ENCODE assay signal across 8 cellular contexts in the genomic region with DNA sequence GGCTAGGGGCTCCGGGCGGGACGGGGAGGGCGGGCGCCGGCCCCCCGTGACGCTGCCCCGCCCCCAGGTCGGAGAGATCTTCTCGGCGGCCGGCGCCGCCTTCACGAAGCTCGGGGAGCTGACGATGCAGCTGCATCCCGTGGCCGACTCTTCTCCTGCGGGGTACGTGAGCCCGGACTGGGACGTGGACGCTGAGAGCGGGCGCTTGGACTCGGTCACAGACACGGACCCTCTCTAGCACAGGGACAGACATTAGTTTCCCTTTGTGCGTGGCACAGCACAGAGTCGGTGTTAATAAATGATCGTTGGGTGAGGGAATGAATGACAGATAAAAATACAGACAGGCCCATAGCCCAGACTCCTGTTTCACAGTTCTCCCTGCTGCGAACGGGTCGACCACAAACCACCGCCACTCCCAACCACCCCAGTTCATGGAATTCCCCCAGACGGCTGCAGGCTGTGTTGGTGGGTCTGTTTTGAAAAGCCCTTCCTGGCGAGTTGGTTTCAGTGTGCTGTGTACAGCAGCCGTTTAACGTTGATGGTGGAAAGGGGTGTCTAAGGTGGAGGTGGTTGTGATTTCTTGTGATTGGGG. TPM values are rescaled to one million over a fixed set of nuclear protein-coding genes. Genes with fewer than 3 reads are reported as not detected.
A peak's percentile ranks its signal among the peaks of the same experiment; 100 is the strongest.
DNase-seq lines count a peak whose midpoint lies in the region; ATAC-seq and TF ChIP-seq lines count a peak whose summit lies in the region.

No MANE protein-coding gene starts in this region.

- no peaks in the 10 kb centered on the region for H3K27me3 ChIP-seq in dorsolateral prefrontal cortex
- H3K27me3 ChIP-seq in naive thymus-derived CD4-positive, alpha-beta T cell (ENCODE audit: control insufficient read depth in 2 of 2, insufficient read depth in 2 of 2, low read length in 2 of 2) = no peaks in the 10 kb centered on the region
- H3K27me3 ChIP-seq in stomach smooth muscle (ENCODE audit: control insufficient read depth in 1 of 2, insufficient read depth in 2 of 2, low read length in 2 of 2) = no peaks in the 10 kb centered on the region

- POLR2A ChIA-PET in naive thymus-derived CD4-positive, alpha-beta T cell (lab: Charles Lee) = interaction anchor here (0.6 to 3.9 kb wide), 8 partner anchors 9 to 219 kb away, joined by 3 to 30 read pairs (median 4); partner anchors contain the start of genes DVL2 and SLC16A13

- no peak for DNase-seq in AG09309 (ENCODE audit: low read depth)
- DNase-seq in activated CD4-positive, alpha-beta T cell treated with anti-CD3 and anti-CD28 coated beads for 48 hours = peak; percentile 79
- no peak for DNase-seq in dorsolateral prefrontal cortex
- peak in 8 of 9 donors; percentile 61 to 89 (median 78) for DNase-seq in naive thymus-derived CD4-positive, alpha-beta T cell
- DNase-seq in GDM1 (lab: John Stamatoyannopoulos, UW) = no peak

- peaks cover 24 to 74% (median 57%) of the 10 kb centered on the region in 7 donors for H3K4me1 Mint-ChIP-seq in naive thymus-derived CD4-positive, alpha-beta T cell

- H3K36me3 ChIP-seq in naive thymus-derived CD4-positive, alpha-beta T cell (ENCODE audit: control insufficient read depth in 2 of 3, insufficient read depth in 3 of 3, low read length in 3 of 3) = peaks cover 0 to 20% (median 0%) of the 10 kb centered on the region in 3 experiments
- H3K36me3 ChIP-seq in stomach smooth muscle (ENCODE audit: control insufficient read depth in 2 of 2, insufficient read depth in 2 of 2, low read length in 2 of 2) = peaks cover 2 to 9% of the 10 kb centered on the region in 2 donors

- peak overlapping the region; percentile 87 to 88 for H3K9ac ChIP-seq in stomach smooth muscle (ENCODE audit: low read length in 2 of 2)

- H3K27ac ChIP-seq in dorsolateral prefrontal cortex = peak overlapping the region; percentile 86 to 100 (median 99)
- peak overlapping the region; percentile 99 for H3K27ac ChIP-seq in naive thymus-derived CD4-positive, alpha-beta T cell (ENCODE audit: low read depth, low read length)
- peak overlapping the region; percentile 94 for H3K27ac ChIP-seq in stomach smooth muscle (ENCODE audit: low read length)

- CTCF ChIA-PET in naive thymus-derived CD4-positive, alpha-beta T cell (lab: Charles Lee) = interaction anchor here (0.6 to 1.7 kb wide), 5 partner anchors 10 to 117 kb away, joined by 3 to 5 read pairs (median 4); partner anchors contain the start of gene SLC16A13

- peak overlapping the region; percentile 85 to 98 (median 92) for H3K4me3 Mint-ChIP-seq in naive thymus-derived CD4-positive, alpha-beta T cell

- peak overlapping the region; percentile 96 to 100 (median 98) for H3K27ac Mint-ChIP-seq in naive thymus-derived CD4-positive, alpha-beta T cell

- H3K4me1 ChIP-seq in naive thymus-derived CD4-positive, alpha-beta T cell (ENCODE audit: control insufficient read depth in 2 of 2, insufficient read depth in 2 of 2, low read length in 2 of 2) = peaks cover 28 to 52% of the 10 kb centered on the region in 2 donors
- H3K4me1 ChIP-seq in stomach smooth muscle (ENCODE audit: control insufficient read depth, insufficient read depth, low read length) = peaks cover 68% of the 10 kb centered on the region

- peaks cover 0 to 5% (median 0%) of the 10 kb centered on the region in 11 donors for H3K9me3 Mint-ChIP-seq in naive thymus-derived CD4-positive, alpha-beta T cell

- intact Hi-C loops in dorsolateral prefrontal cortex (cut with DNase I) = loop anchor here in 1 of 2 donors (5.0 kb wide), 1 partner anchor 363 kb away; the partner anchor contains the start of genes C17orf100 and MED31
- intact Hi-C loops in naive thymus-derived CD4-positive, alpha-beta T cell (cut with micrococcal nuclease) = loop anchor here (1.0 to 10.0 kb wide), 23 partner anchors 7 to 1529 kb away; partner anchors contain the start of genes KIAA0753 (in 2 of the 2), XAF1 (in 2 of the 2), C17orf100 (in 1 of the 2) and DERL2 (in 1 of the 2)

- no peaks in the 10 kb centered on the region for H3K9me3 ChIP-seq in naive thymus-derived CD4-positive, alpha-beta T cell (ENCODE audit: control insufficient read depth in 2 of 3, low read length in 3 of 3)
- no peaks in the 10 kb centered on the region for H3K9me3 ChIP-seq in stomach smooth muscle (ENCODE audit: control insufficient read depth in 2 of 2, low read length in 2 of 2)

- peak; percentile 0 for ATAC-seq in GM19328 (IDR thresholded peaks at IDR 0.05; ENCODE audit: unreplicated experiment)
- ATAC-seq in HG03571 (IDR thresholded peaks at IDR 0.05; ENCODE audit: unreplicated experiment) = peak; percentile 8
- peak; percentile 57 for ATAC-seq in naive thymus-derived CD4-positive, alpha-beta T cell

- H3K27me3 Mint-ChIP-seq in naive thymus-derived CD4-positive, alpha-beta T cell = no peaks in the 10 kb centered on the region

- no peak for TF ChIP-seq CTCF in AG09309 (IDR thresholded peaks at IDR 0.05; ENCODE audit: control insufficient read depth, insufficient read depth, low read depth, low read length, missing control alignments)
- peak in 28 of 56 donors; percentile 3 to 64 (median 30) for TF ChIP-seq CTCF in dorsolateral prefrontal cortex (IDR thresholded peaks at IDR 0.05 in 54 of 56, conservative IDR thresholded peaks at IDR 0.05 in 2 of 56; ENCODE audit: low read depth in 1 of 56, partially characterized antibody in 56 of 56)

- H3K4me3 ChIP-seq in AG09309 (ENCODE audit: control insufficient read depth, low read depth, low read length) = peak overlapping the region; percentile 59
- peak overlapping the region; percentile 63 to 100 (median 91) for H3K4me3 ChIP-seq in dorsolateral prefrontal cortex
- peak overlapping the region; percentile 97 for H3K4me3 ChIP-seq in naive thymus-derived CD4-positive, alpha-beta T cell (ENCODE audit: low read length)
- peak overlapping the region; percentile 82 to 96 for H3K4me3 ChIP-seq in stomach smooth muscle (ENCODE audit: low read length in 2 of 2)

- peaks cover 0 to 25% (median 4%) of the 10 kb centered on the region in 5 donors for H3K36me3 Mint-ChIP-seq in naive thymus-derived CD4-positive, alpha-beta T cell

RNA-seq across cellular contexts. Expression of gene RNASEK, which starts 2.7 kb away (rescaled TPM):
- total RNA-seq in dorsolateral prefrontal cortex = 100 to 1,000 TPM; 128 to 301 (median 209) TPM
- 100 to 1,000 TPM; 107 to 184 (median 140) TPM for total RNA-seq in naive thymus-derived CD4-positive, alpha-beta T cell
- polyA plus RNA-seq in naive thymus-derived CD4-positive, alpha-beta T cell = 100 to 1,000 TPM; 539 to 628 TPM

RNA-seq across cellular contexts. Expression of gene BCL6B, which starts 7.8 kb away (rescaled TPM):
- 10 to 100 TPM in 7 of 120 experiments, 1 to 10 TPM in 108, under 1 TPM in 5; 0.39 to 16.5 (median 3.9) TPM for total RNA-seq in dorsolateral prefrontal cortex
- total RNA-seq in naive thymus-derived CD4-positive, alpha-beta T cell = under 1 TPM in 1 of 5 experiments, not detected in 4; 0.70 TPM
- polyA plus RNA-seq in naive thymus-derived CD4-positive, alpha-beta T cell = not detected

RNA-seq across cellular contexts. Expression of gene ALOX12, which starts 19.2 kb away (rescaled TPM):
- total RNA-seq in dorsolateral prefrontal cortex = 1 to 10 TPM in 2 of 120 experiments, under 1 TPM in 27, not detected in 91; 0.18 to 1.8 (median 0.47) TPM
- 1 to 10 TPM in 1 of 5 experiments, not detected in 4; 1.0 TPM for total RNA-seq in naive thymus-derived CD4-positive, alpha-beta T cell
- polyA plus RNA-seq in naive thymus-derived CD4-positive, alpha-beta T cell = under 1 TPM; 0.08 to 0.48 TPM

RNA-seq across cellular contexts. Expression of gene SLC16A13, which starts 20.7 kb away (rescaled TPM):
- 1 to 10 TPM in 108 of 120 experiments, under 1 TPM in 12; 0.55 to 4.2 (median 1.7) TPM for total RNA-seq in dorsolateral prefrontal cortex
- 10 to 100 TPM in 3 of 5 experiments, 1 to 10 TPM in 2; 3.4 to 20.9 (median 15.0) TPM for total RNA-seq in naive thymus-derived CD4-positive, alpha-beta T cell
- polyA plus RNA-seq in naive thymus-derived CD4-positive, alpha-beta T cell = 1 to 10 TPM; 1.8 to 3.5 TPM

RNA-seq across cellular contexts. Expression of gene SLC16A11, which starts 28.8 kb away (rescaled TPM):
- total RNA-seq in dorsolateral prefrontal cortex = 1 to 10 TPM in 116 of 120 experiments, under 1 TPM in 4; 0.57 to 6.4 (median 2.4) TPM
- total RNA-seq in naive thymus-derived CD4-positive, alpha-beta T cell = 1 to 10 TPM in 3 of 5 experiments, under 1 TPM in 2; 0.24 to 1.7 (median 1.4) TPM
- polyA plus RNA-seq in naive thymus-derived CD4-positive, alpha-beta T cell = 1 to 10 TPM; 1.1 TPM

Comparison
In these comparisons a context has a peak if more than half of its experiments do, and no peak if none do; other contexts are left out.
1. DNase-seq: peak in activated CD4-positive, alpha-beta T cell treated with anti-CD3 and anti-CD28 coated beads for 48 hours (single experiment) and naive thymus-derived CD4-positive, alpha-beta T cell (8 of 9); none in AG09309 (single experiment), dorsolateral prefrontal cortex (0 of 10) and GDM1 (single experiment).
2. ATAC-seq: peak in every context shown above with its lines; median percentile 57 in naive thymus-derived CD4-positive, alpha-beta T cell; 8 in HG03571; 0 in GM19328.
3. Peak in every context shown above with its lines, with median percentiles within 50 percentile points of each other: H3K4me3 ChIP-seq and H3K27ac ChIP-seq.